In the genomic region with DNA sequence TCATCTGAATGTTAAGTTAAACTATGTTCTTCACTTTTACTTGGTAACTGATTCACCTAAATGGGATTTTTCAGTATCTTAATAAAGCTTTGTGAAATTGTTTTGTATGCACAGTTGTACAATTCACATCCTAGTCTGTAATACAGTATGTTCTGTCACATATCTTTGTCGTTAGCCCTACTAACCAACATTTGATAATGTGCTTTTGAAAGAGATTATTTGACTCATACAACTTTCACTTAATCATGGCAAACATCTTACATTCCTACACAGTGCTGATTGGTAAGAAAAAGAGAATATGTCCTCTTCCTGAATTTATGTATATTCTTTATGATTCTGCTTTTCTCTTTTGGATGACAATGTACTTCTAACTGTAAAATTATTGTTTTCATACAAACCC, we compare ENCODE assay signal across 16 cellular contexts.
DNase-seq lines count a peak whose midpoint lies in the region; ATAC-seq and TF ChIP-seq lines count a peak whose summit lies in the region.
"Had no signal": no experiment of that assay in that cellular context is flagged by ENCODE, and none has a peak within 500 bp of the region (broad histone marks: within the 10 kb centered on the region; RNA-seq: fewer than 3 reads in every experiment).

No MANE protein-coding gene starts in this region.

- H3K9ac ChIP-seq in GM23248 = peak overlapping the region; percentile 45

- H3K79me2 ChIP-seq in GM23248 (ENCODE audit: insufficient read depth) (no peaks in the 10 kb centered on the region), osteoblast (ENCODE audit: insufficient read depth, low read length) (no peaks in the 10 kb centered on the region)

- H3K9me3 ChIP-seq in GM23248 (ENCODE audit: low read depth) (peaks cover 8% of the 10 kb centered on the region), RWPE2 (ENCODE audit: severe bottlenecking) (peaks cover 6% of the 10 kb centered on the region), osteoblast (ENCODE audit: low read depth, low read length) (peaks cover 5% of the 10 kb centered on the region)
- H3K9me3 ChIP-seq: neutrophil, testis had no signal

- peaks cover 28% of the 10 kb centered on the region; the same call in 1 of the 2 replicates for H3F3A ChIP-seq in GM23248 (ENCODE audit: insufficient read depth)

- H3K4me2 ChIP-seq in GM23248 (ENCODE audit: unreplicated experiment) (peak overlapping the region; percentile 40), osteoblast (ENCODE audit: insufficient read depth, low read length) (peak overlapping the region; percentile 49)

- no peaks in the 10 kb centered on the region for H3K4me1 Mint-ChIP-seq in stimulated activated effector memory CD8-positive, alpha-beta T cell treated with anti-CD3 and anti-CD28 coated beads, Interleukin-12 subunit alpha, Interleukin-12 subunit beta, amount 100 ng/mL, for 72 hours

- ATAC-seq in RWPE2 (ENCODE audit: low read depth) = no peak
- no peak for ATAC-seq in GM18870 (IDR thresholded peaks at IDR 0.05; ENCODE audit: unreplicated experiment)
- ATAC-seq in stimulated activated effector memory CD8-positive, alpha-beta T cell treated with anti-CD3 and anti-CD28 coated beads, Interleukin-12 subunit alpha, Interleukin-12 subunit beta, amount 100 ng/mL, for 72 hours = no peak
- no peak for ATAC-seq in GM21367 (IDR thresholded peaks at IDR 0.05; ENCODE audit: unreplicated experiment)

- H3K27ac ChIP-seq in GM23248 = peak overlapping the region; percentile 64
- peak overlapping the region; percentile 33 for H3K27ac ChIP-seq in RWPE2 (ENCODE audit: poor library complexity, severe bottlenecking)
- H3K27ac ChIP-seq in osteoblast (ENCODE audit: low read depth, low read length) = peak overlapping the region; percentile 79
- H3K27ac ChIP-seq: neutrophil, RWPE1, testis had no signal

- H4K20me1 ChIP-seq in GM23248 (ENCODE audit: insufficient read depth) = no peaks in the 10 kb centered on the region
- no peaks in the 10 kb centered on the region for H4K20me1 ChIP-seq in osteoblast (ENCODE audit: insufficient read depth, low read length)

- no peak overlapping the region for H3K4me3 Mint-ChIP-seq in stimulated activated effector memory CD8-positive, alpha-beta T cell treated with anti-CD3 and anti-CD28 coated beads, Interleukin-12 subunit alpha, Interleukin-12 subunit beta, amount 100 ng/mL, for 72 hours

- H3K27me3 ChIP-seq in GM23248 (replicated peaks; ENCODE audit: insufficient read depth) (no peaks in the 10 kb centered on the region), RWPE2 (ENCODE audit: insufficient read depth, poor library complexity, severe bottlenecking) (no peaks in the 10 kb centered on the region), osteoblast (ENCODE audit: insufficient read depth, low read length) (no peaks in the 10 kb centered on the region)
- H3K27me3 ChIP-seq: neutrophil, sigmoid colon, testis had no signal

- H3K4me1 ChIP-seq in GM23248 (ENCODE audit: insufficient read depth) (peaks cover 33% of the 10 kb centered on the region), RWPE2 (ENCODE audit: insufficient read depth, poor library complexity, severe bottlenecking) (peaks cover 15% of the 10 kb centered on the region), osteoblast (ENCODE audit: insufficient read depth, low read length) (peaks cover 19% of the 10 kb centered on the region)
- H3K4me1 ChIP-seq: testis had no signal

- DNase-seq in GM23248 (peak; percentile 16), RWPE2 (ENCODE audit: low spot score) (no peak), choroid plexus epithelial cell (ENCODE audit: low read depth) (peak; percentile 40), osteoblast (ENCODE audit: insufficient read length, low spot score, missing footprints) (no peak), CD1c-positive myeloid dendritic cell (ENCODE audit: extremely low spot score) (no peak)
- DNase-seq in stimulated activated effector memory CD8-positive, alpha-beta T cell treated with anti-CD3 and anti-CD28 coated beads, Interleukin-12 subunit alpha, Interleukin-12 subunit beta, amount 100 ng/mL, for 72 hours (ENCODE audit: low spot score in 2 of 2) = no peak
- DNase-seq: amygdala; midbrain; NCI-H1105; sigmoid colon; stimulated activated CD4-positive, alpha-beta T cell treated with anti-CD3 and anti-CD28 coated beads, Interleukin-4, amount 100 ng/mL, for 1 hour; testis had no signal

- H2AFZ ChIP-seq in GM23248 (peak overlapping the region; percentile 55), osteoblast (ENCODE audit: low read length) (peak overlapping the region; percentile 21)

- H3K27ac Mint-ChIP-seq in stimulated activated effector memory CD8-positive, alpha-beta T cell treated with anti-CD3 and anti-CD28 coated beads, Interleukin-12 subunit alpha, Interleukin-12 subunit beta, amount 100 ng/mL, for 72 hours = no peak overlapping the region

- peaks cover 22% of the 10 kb centered on the region for H3K9me3 Mint-ChIP-seq in stimulated activated effector memory CD8-positive, alpha-beta T cell treated with anti-CD3 and anti-CD28 coated beads, Interleukin-12 subunit alpha, Interleukin-12 subunit beta, amount 100 ng/mL, for 72 hours

- 61 to 69% methylated on average over 1 of the region's 1 CpG for WGBS in GM23248 (ENCODE audit: low coverage in 1 of 2, low lambda C conversion rate in 2 of 2, missing lambda C conversion rate in 2 of 2), 2 experiments

- no peak for TF ChIP-seq CTCF in RWPE2 (IDR thresholded peaks at IDR 0.05; ENCODE audit: poor library complexity, severe bottlenecking)
- no peak for TF ChIP-seq CTCF in choroid plexus epithelial cell (conservative IDR thresholded peaks at IDR 0.05; ENCODE audit: low read depth, low read length)
- no peak for TF ChIP-seq CTCF in osteoblast (IDR thresholded peaks at IDR 0.05; ENCODE audit: extremely low read depth, low read depth, low read length)

- in situ Hi-C loops in GM23248 (cut with MboI) = no loop called here

- H3K4me3 ChIP-seq in GM23248 (0 out of 2 replicates have a peak overlapping the region, but pooled peaks have one; percentile 6), RWPE2 (ENCODE audit: severe bottlenecking) (no peak overlapping the region), choroid plexus epithelial cell (ENCODE audit: low read depth, low read length) (no peak overlapping the region), osteoblast (ENCODE audit: insufficient read depth, low read length) (no peak overlapping the region)
- H3K4me3 ChIP-seq: sigmoid colon, testis had no signal

- H3K9me2 ChIP-seq in GM23248 (ENCODE audit: insufficient read depth) = no peaks in the 10 kb centered on the region

- H3K36me3 ChIP-seq in GM23248 (ENCODE audit: low read depth) (no peaks in the 10 kb centered on the region), RWPE2 (ENCODE audit: low read depth) (no peaks in the 10 kb centered on the region), osteoblast (ENCODE audit: insufficient read depth, low read length) (no peaks in the 10 kb centered on the region)
- H3K36me3 ChIP-seq: neutrophil, sigmoid colon had no signal

- no peaks in the 10 kb centered on the region for H3K36me3 Mint-ChIP-seq in stimulated activated effector memory CD8-positive, alpha-beta T cell treated with anti-CD3 and anti-CD28 coated beads, Interleukin-12 subunit alpha, Interleukin-12 subunit beta, amount 100 ng/mL, for 72 hours

Comparison
In these comparisons a context has a peak if more than half of its experiments do, and no peak if none do; other contexts are left out.
1. DNase-seq: peak in GM23248 (single experiment) and choroid plexus epithelial cell (single experiment); none in RWPE2 (single experiment), osteoblast (single experiment), stimulated activated effector memory CD8-positive, alpha-beta T cell treated with anti-CD3 and anti-CD28 coated beads, Interleukin-12 subunit alpha, Interleukin-12 subunit beta, amount 100 ng/mL, for 72 hours (0 of 2) and CD1c-positive myeloid dendritic cell (single experiment).
2. Peak in every context shown above with its lines, with median percentiles within 50 percentile points of each other: H3K27ac ChIP-seq.